In genomic region chr19:347946-348861, GRCh38 we compare ENCODE assay signal across 18 cellular contexts. TPM values are rescaled to one million over a fixed set of nuclear protein-coding genes. Genes with fewer than 3 reads are reported as not detected.
A peak's percentile ranks its signal among the peaks of the same experiment; 100 is the strongest.
DNase-seq lines count a peak whose midpoint lies in the region; ATAC-seq, FAIRE-seq and TF ChIP-seq lines count a peak whose summit lies in the region.
"Had no signal": no experiment of that assay in that cellular context is flagged by ENCODE, and none has a peak within 500 bp of the region (broad histone marks: within the 10 kb centered on the region; RNA-seq: fewer than 3 reads in every experiment).

No MANE protein-coding gene starts in this region.

- no peak for TF ChIP-seq POLR2A in endothelial cell of umbilical vein (IDR thresholded peaks at IDR 0.05; ENCODE audit: low read depth, low read length)

- H3K9me3 Mint-ChIP-seq in Calu3 (ENCODE audit: low read depth, unreplicated experiment): peaks cover 4% of the 10 kb centered on the region

- H4K91ac ChIP-seq in neuronal stem cell (ENCODE audit: low read depth, low read length, poor library complexity): no peak overlapping the region

- H3K9ac ChIP-seq in endothelial cell of umbilical vein (replicated peaks; ENCODE audit: extremely low read depth, insufficient read depth, low read length) (no peak overlapping the region), neuronal stem cell (ENCODE audit: low read depth, low read length, poor library complexity) (no peak overlapping the region)
- H3K9ac ChIP-seq: BLaER1 treated with 17β-estradiol and CSF1 and Interleukin-3, amounts not matched to agents 10 nM and 100 nM had no signal

- peaks cover 9% of the 10 kb centered on the region for H3K79me2 ChIP-seq in endothelial cell of umbilical vein (ENCODE audit: control insufficient read depth, insufficient read depth, low read length)

- POLR2A ChIA-PET in endothelial cell of umbilical vein (lab: Charles Lee): interaction anchor here (0.6 to 0.7 kb wide), 2 partner anchors 23 to 160 kb away, joined by 3 read pairs; no protein-coding TSS in a partner anchor

- H2BK120ac ChIP-seq in neuronal stem cell (ENCODE audit: low read depth, low read length): no peak overlapping the region

- H3K23ac ChIP-seq in neuronal stem cell (ENCODE audit: low read depth, low read length, poor library complexity): peak overlapping the region; percentile 6

- H3K4ac ChIP-seq in neuronal stem cell (ENCODE audit: low read length): no peak overlapping the region

- no peaks in the 10 kb centered on the region for H3K9me1 ChIP-seq in endothelial cell of umbilical vein (replicated peaks; ENCODE audit: control insufficient read depth, extremely low read depth, insufficient read depth, low read length)

- H3K4me3 Mint-ChIP-seq in Calu3 (ENCODE audit: low read depth, unreplicated experiment): no peak overlapping the region
- H3K4me3 Mint-ChIP-seq: activated CD4-positive, alpha-beta T cell treated with anti-CD3 and anti-CD28 coated beads for 36 hours; activated naive CD8-positive, alpha-beta T cell had no signal

- H3K9me3 ChIP-seq in endothelial cell of umbilical vein (replicated peaks; ENCODE audit: control insufficient read depth, insufficient read depth, low read length): no peaks in the 10 kb centered on the region
- peaks cover 2 to 6% of the 10 kb centered on the region in 2 donors for H3K9me3 ChIP-seq in neuronal stem cell (replicated peaks in 1 of 2; ENCODE audit: control insufficient read depth in 2 of 2, insufficient read depth in 1 of 2, low read depth in 1 of 2, low read length in 2 of 2)
- H3K9me3 ChIP-seq: suprapubic skin had no signal

- H3K27me3 Mint-ChIP-seq in Calu3 (ENCODE audit: unreplicated experiment): no peaks in the 10 kb centered on the region
- H3K27me3 Mint-ChIP-seq: activated naive CD8-positive, alpha-beta T cell had no signal

- peaks cover 9% of the 10 kb centered on the region for H3K4me1 ChIP-seq in endothelial cell of umbilical vein (ENCODE audit: control insufficient read depth, extremely low read depth, insufficient read depth, low read length)
- H3K4me1 ChIP-seq in neuronal stem cell (ENCODE audit: control insufficient read depth in 2 of 2, insufficient read depth in 1 of 2, low read depth in 1 of 2, low read length in 2 of 2): peaks cover 7 to 8% of the 10 kb centered on the region in 2 donors

- H3K36me3 ChIP-seq in endothelial cell of umbilical vein (ENCODE audit: control insufficient read depth in 2 of 2, extremely low read depth in 1 of 2, insufficient read depth in 2 of 2, low read length in 2 of 2) (no peaks in the 10 kb centered on the region), neuronal stem cell (replicated peaks in 1 of 2; ENCODE audit: control insufficient read depth in 2 of 2, insufficient read depth in 2 of 2, low read length in 2 of 2) (peaks cover 2 to 4% of the 10 kb centered on the region in 2 donors)
- H3K36me3 ChIP-seq: BLaER1 treated with 17β-estradiol and CSF1 and Interleukin-3, amounts not matched to agents 10 nM and 100 nM; heart left ventricle; suprapubic skin had no signal

- H2BK12ac ChIP-seq in neuronal stem cell (ENCODE audit: low read length): no peak overlapping the region

- no peak for ATAC-seq in GM21717 (IDR thresholded peaks at IDR 0.05; ENCODE audit: unreplicated experiment)
- ATAC-seq: activated CD4-positive, alpha-beta T cell treated with anti-CD3 and anti-CD28 coated beads for 36 hours; heart left ventricle had no signal

- no peak overlapping the region for H3K27ac ChIP-seq in endothelial cell of umbilical vein (ENCODE audit: insufficient read depth, low read depth, low read length)
- no peak overlapping the region for H3K27ac ChIP-seq in neuronal stem cell (replicated peaks; ENCODE audit: low read length)
- H3K27ac ChIP-seq in substantia nigra (ENCODE audit: low read depth, low read length, poor library complexity, severe bottlenecking): no peak overlapping the region
- H3K27ac ChIP-seq: BLaER1 treated with 17β-estradiol and CSF1 and Interleukin-3, amounts not matched to agents 10 nM and 100 nM; heart left ventricle; suprapubic skin had no signal

- H3K4me2 ChIP-seq in endothelial cell of umbilical vein (ENCODE audit: insufficient read depth, low read length) (no peak overlapping the region), neuronal stem cell (ENCODE audit: insufficient read depth, low read length, poor library complexity, severe bottlenecking) (no peak overlapping the region)
- H3K4me2 ChIP-seq: BLaER1 treated with 17β-estradiol and CSF1 and Interleukin-3, amounts not matched to agents 10 nM and 100 nM had no signal

- H3K27me3 ChIP-seq in endothelial cell of umbilical vein (ENCODE audit: control insufficient read depth in 2 of 2, insufficient read depth in 2 of 2, low read length in 2 of 2) (no peaks in the 10 kb centered on the region), neuronal stem cell (ENCODE audit: control insufficient read depth in 3 of 3, insufficient read depth in 3 of 3, low read depth in 1 of 3, low read length in 3 of 3) (peaks cover 0 to 6% (median 0%) of the 10 kb centered on the region in 3 experiments)
- H3K27me3 ChIP-seq: BLaER1 treated with 17β-estradiol and CSF1 and Interleukin-3, amounts not matched to agents 10 nM and 100 nM; heart left ventricle; suprapubic skin had no signal

- TF ChIP-seq CTCF in Calu3 (IDR thresholded peaks at IDR 0.05; ENCODE audit: unreplicated experiment) (no peak), endothelial cell of umbilical vein (IDR thresholded peaks at IDR 0.05; ENCODE audit: extremely low read depth in 1 of 2, insufficient read depth in 1 of 2, low read depth in 1 of 2, low read length in 2 of 2) (peak in 1 of 2 donors; percentile 5)

- no peak overlapping the region for H3K14ac ChIP-seq in neuronal stem cell (ENCODE audit: low read length)

- no peak overlapping the region for H2AFZ ChIP-seq in endothelial cell of umbilical vein (ENCODE audit: low read depth, low read length)
- peak overlapping the region; percentile 23 for H2AFZ ChIP-seq in neuronal stem cell (ENCODE audit: low read length)

- H3K36me3 Mint-ChIP-seq in Calu3 (ENCODE audit: insufficient read depth, unreplicated experiment): peaks cover 19% of the 10 kb centered on the region

- no TSS peak for BruUV-seq in Calu3 (replicated peaks; lab: Mats Ljungman, UMichigan)
- BruUV-seq in endothelial cell of umbilical vein (replicated peaks; lab: Mats Ljungman, UMichigan): no TSS peak

- peaks cover 17% of the 10 kb centered on the region for H3K4me1 Mint-ChIP-seq in Calu3 (ENCODE audit: low read depth, unreplicated experiment)

- dilution Hi-C loops in endothelial cell of umbilical vein (cut with MboI; ENCODE audit: extremely low pct_ligation_motif_present, low sequenced_read_pairs): no loop called here

- H3K27ac Mint-ChIP-seq in Calu3 (ENCODE audit: unreplicated experiment): no peak overlapping the region
- H3K27ac Mint-ChIP-seq: activated CD4-positive, alpha-beta T cell treated with anti-CD3 and anti-CD28 coated beads for 36 hours; activated naive CD8-positive, alpha-beta T cell had no signal

- peak; percentile 81 for FAIRE-seq in endothelial cell of umbilical vein (lab: Jason Lieb, UNC)
- FAIRE-seq in frontal cortex (lab: Jason Lieb, UNC): no peak
- FAIRE-seq: bronchial epithelial cell, endometrium had no signal

- peak overlapping the region; percentile 56 for H2BK15ac ChIP-seq in neuronal stem cell (ENCODE audit: low read length)

- H3K79me1 ChIP-seq in neuronal stem cell (ENCODE audit: low read depth, low read length): peaks cover 8% of the 10 kb centered on the region

- DNase-seq in Calu3 (peak; percentile 47), LoVo (ENCODE audit: low spot score) (peak; percentile 3), endothelial cell of umbilical vein (ENCODE audit: low read depth, low spot score) (peak; percentile 76), neuronal stem cell (ENCODE audit: low spot score) (no peak), substantia nigra (lab: John Stamatoyannopoulos, UW) (no peak), frontal cortex (ENCODE audit: low spot score in 2 of 2) (no peak), NCI-H345 treated with DMSO at 0.1 percent for 48 hours (lab: John Stamatoyannopoulos, UW; ENCODE audit: unreplicated experiment) (no peak)
- DNase-seq: activated CD4-positive, alpha-beta T cell treated with anti-CD3 and anti-CD28 coated beads for 36 hours; DND-41; NCI-H1092 treated with DMSO at 0.1 percent for 48 hours; NCI-H510A treated with DMSO at 0.1 percent for 48 hours had no signal

- H3K18ac ChIP-seq in neuronal stem cell (ENCODE audit: low read length): no peak overlapping the region

- no peak overlapping the region for H2BK5ac ChIP-seq in neuronal stem cell (ENCODE audit: low read length)

- H2AK5ac ChIP-seq in neuronal stem cell (ENCODE audit: low read depth, low read length): no peak overlapping the region

- intact Hi-C loops in Calu3 (cut with micrococcal nuclease; ENCODE audit: unreplicated experiment) (no loop called here), endothelial cell of umbilical vein (cut with micrococcal nuclease) (loop anchor here (10.0 kb wide), 1 partner anchor 53 kb away; the partner anchor contains the start of gene PLPP2)

- no CpG with 5 or more reads among the region's 26 CpGs for WGBS in neuronal stem cell (ENCODE audit: extremely low coverage in 2 of 2, insufficient read length in 2 of 2, insufficient replicate concordance in 1 of 2), 2 donors

- H3K4me3 ChIP-seq in endothelial cell of umbilical vein (replicated peaks in 1 of 3; ENCODE audit: insufficient read depth in 1 of 3, low read depth in 1 of 3, low read length in 3 of 3) (no peak overlapping the region), neuronal stem cell (ENCODE audit: low read length in 2 of 2) (no peak overlapping the region)
- H3K4me3 ChIP-seq: BLaER1 treated with 17β-estradiol and CSF1 and Interleukin-3, amounts not matched to agents 10 nM and 100 nM; heart left ventricle; suprapubic skin had no signal

- CTCF ChIA-PET in Calu3 (lab: Charles Lee): interaction anchor here (0.7 kb wide), 1 partner anchor 235 kb away, joined by 7 read pairs; no protein-coding TSS in a partner anchor
- CTCF ChIA-PET in endothelial cell of umbilical vein (lab: Charles Lee): interaction anchor here (1.3 kb wide), 2 partner anchors 38 to 158 kb away, joined by 3 to 4 read pairs; no protein-coding TSS in a partner anchor

- H4K20me1 ChIP-seq in endothelial cell of umbilical vein (replicated peaks; ENCODE audit: control insufficient read depth, extremely low read depth, insufficient read depth, low read length): no peaks in the 10 kb centered on the region

- H4K8ac ChIP-seq in neuronal stem cell (ENCODE audit: low read depth, low read length): no peak overlapping the region

RNA-seq across cellular contexts. Expression of gene MIER2, which starts 3.6 kb away (rescaled TPM):
- total RNA-seq in Calu3 (2022) (22.8 and 28.4 TPM in 2 replicates), endothelial cell of umbilical vein (41.7 and 44.9 TPM in 2 replicates), frontal cortex (3.7 TPM)
- 20.3 and 26.8 TPM in 2 replicates for polyA plus RNA-seq in endothelial cell of umbilical vein
- polyA plus RNA-seq in endothelial cell of umbilical vein (2011; cell fraction: cytosol; rRNA removed): 17.4 and 20.3 TPM in 2 replicates
- polyA plus RNA-seq in endothelial cell of umbilical vein (2011; cell fraction: nucleus; rRNA removed): 54.6 and 69.8 TPM in 2 replicates
- 44.8 and 55.7 TPM in 2 replicates for polyA plus RNA-seq in endothelial cell of umbilical vein (2012)
- 70.1 and 74.1 TPM in 2 replicates for polyA minus RNA-seq in endothelial cell of umbilical vein
- 7.3 TPM for polyA minus RNA-seq in endothelial cell of umbilical vein (2011; cell fraction: cytosol; rRNA and poly(A)+ RNA removed)
- 35.1 and 41.4 TPM in 2 replicates for polyA minus RNA-seq in endothelial cell of umbilical vein (2011; cell fraction: nucleus; rRNA and poly(A)+ RNA removed)
- 40.2 TPM for polyA plus RNA-seq in neuronal stem cell (2013, experiment 1 of 2)
- polyA plus RNA-seq in neuronal stem cell (2013, experiment 2 of 2): 41.0 TPM

RNA-seq across cellular contexts. Expression of gene PLPP2, which starts 57.0 kb away (rescaled TPM):
- total RNA-seq in Calu3 (2022) (113 and 126 TPM in 2 replicates), endothelial cell of umbilical vein (12.0 and 27.9 TPM in 2 replicates), frontal cortex (2.4 TPM)
- polyA plus RNA-seq in endothelial cell of umbilical vein: 34.3 and 36.3 TPM in 2 replicates
- polyA plus RNA-seq in endothelial cell of umbilical vein (2011; cell fraction: cytosol; rRNA removed): 14.9 and 16.5 TPM in 2 replicates
- polyA plus RNA-seq in endothelial cell of umbilical vein (2011; cell fraction: nucleus; rRNA removed): 14.2 and 15.9 TPM in 2 replicates
- polyA plus RNA-seq in endothelial cell of umbilical vein (2012): 26.4 and 44.4 TPM in 2 replicates
- 21.9 and 26.1 TPM in 2 replicates for polyA minus RNA-seq in endothelial cell of umbilical vein
- 40.7 TPM for polyA minus RNA-seq in endothelial cell of umbilical vein (2011; cell fraction: cytosol; rRNA and poly(A)+ RNA removed)
- 2.3 and 5.0 TPM in 2 replicates for polyA minus RNA-seq in endothelial cell of umbilical vein (2011; cell fraction: nucleus; rRNA and poly(A)+ RNA removed)
- 0.77 TPM for polyA plus RNA-seq in neuronal stem cell (2013, experiment 1 of 2)
- 0.65 TPM for polyA plus RNA-seq in neuronal stem cell (2013, experiment 2 of 2)

Comparison
In these comparisons a context has a peak if more than half of its experiments do, and no peak if none do; other contexts are left out.
1. DNase-seq: peak in Calu3 (single experiment), LoVo (single experiment) and endothelial cell of umbilical vein (single experiment); none in neuronal stem cell (single experiment), substantia nigra (0 of 49), frontal cortex (0 of 2) and NCI-H345 treated with DMSO at 0.1 percent for 48 hours (single experiment).